19 cellular contexts compared by ENCODE assay signal in genomic region chr20:16111132-16111852, GRCh38.
"Had no signal": no experiment of that assay in that cellular context is flagged by ENCODE, and none has a peak within 500 bp of the region (broad histone marks: within the 10 kb centered on the region; RNA-seq: fewer than 3 reads in every experiment).

No MANE protein-coding gene starts in this region.

- H3K36me3 ChIP-seq: esophagus squamous epithelium, gastroesophageal sphincter had no signal

- H3K4me3 ChIP-seq: coronary artery, esophagus squamous epithelium, gastroesophageal sphincter had no signal

- H3K9me3 ChIP-seq: esophagus squamous epithelium, gastroesophageal sphincter had no signal

- H3K4me1 ChIP-seq: esophagus squamous epithelium had no signal

- DNase-seq: activated B cell treated with CpG ODN at 0.5 μM for 24 hours; activated CD4-positive, alpha-beta T cell treated with anti-CD3 and anti-CD28 coated beads for 36 hours; activated CD4-positive, alpha-beta T cell treated with anti-CD3 and anti-CD28 coated beads, Interleukin-2, amount 50 U/mL, for 4 hours; activated CD8-positive, alpha-beta memory T cell treated with anti-CD3 and anti-CD28 coated beads, Interleukin-2, amount 50 U/mL, for 48 hours; activated naive CD4-positive, alpha-beta T cell treated with Interleukin-2 at 50 U/mL for 16 hours; activated naive CD8-positive, alpha-beta T cell treated with anti-CD3 and anti-CD28 coated beads for 36 hours; activated T-cell treated with anti-CD3 and anti-CD28 coated beads, Interleukin-2, amount 50 U/mL, for 4 hours; cerebellar nuclear complex; esophagus squamous epithelium; head of caudate nucleus; hypothalamus; occipital lobe; posterior cingulate gyrus; stimulated activated CD4-positive, alpha-beta T cell treated with anti-CD3 and anti-CD28 coated beads, Interleukin-2, amount 100 ng/mL, for 48 hours; stimulated activated CD8-positive, alpha-beta memory T cell treated with anti-CD3 and anti-CD28 coated beads, Interleukin-4, amount 100 ng/mL, for 48 hours; stimulated activated naive B cell treated with anti-CD40 and anti-IgM and Interleukin-4, amounts not matched to agents 10 μg/mL and 1 μg/mL and 100 μg/mL, for 72 hours; trophoblast cell had no signal

- ATAC-seq: activated CD4-positive, alpha-beta T cell treated with anti-CD3 and anti-CD28 coated beads for 36 hours; activated T-cell treated with anti-CD3 and anti-CD28 coated beads, Interleukin-2, amount 50 U/mL, for 4 hours; gastroesophageal sphincter had no signal

- H3K27me3 ChIP-seq: esophagus squamous epithelium, gastroesophageal sphincter had no signal

- H3K27ac ChIP-seq: coronary artery, esophagus squamous epithelium, gastroesophageal sphincter had no signal
